8 cellular contexts compared by ENCODE assay signal in the genomic region with DNA sequence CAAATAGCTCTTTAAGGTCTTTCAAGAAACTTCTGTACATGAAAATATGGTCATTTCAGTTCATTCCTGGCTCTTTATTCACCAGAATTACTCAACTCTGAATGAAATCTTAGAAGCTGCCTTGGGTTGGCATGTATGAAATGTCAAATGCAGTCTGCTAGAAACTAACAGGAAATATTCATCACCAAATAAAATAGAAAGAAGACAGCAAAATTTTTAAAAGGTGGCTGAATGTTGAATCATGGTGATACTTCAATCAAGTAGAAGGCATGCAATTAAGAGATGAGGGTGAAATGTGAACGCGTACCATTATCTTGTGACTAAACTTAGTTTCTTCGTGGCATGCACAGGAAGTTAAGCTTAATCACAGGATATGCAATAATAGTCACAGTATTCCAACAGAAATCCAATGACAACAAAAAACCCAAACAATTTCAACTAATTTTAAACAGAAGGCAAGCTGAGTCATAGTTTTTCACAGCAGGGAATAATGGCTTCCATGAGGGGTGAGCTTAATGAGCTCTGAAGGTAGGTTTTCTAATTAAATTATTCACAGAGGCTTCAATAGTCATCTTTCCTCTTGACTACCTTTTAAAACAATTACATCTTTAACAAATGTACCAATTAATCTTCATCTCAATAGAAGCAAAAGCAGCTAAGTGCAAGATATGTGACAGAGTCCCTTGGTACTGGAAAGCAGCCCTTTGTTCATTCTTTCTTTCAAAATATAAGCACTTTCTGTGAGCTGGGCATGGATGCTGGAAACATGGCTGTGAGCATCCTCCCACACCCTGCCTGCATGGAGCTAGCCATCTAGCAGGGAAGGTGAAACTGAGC. TPM values are rescaled to one million over a fixed set of nuclear protein-coding genes. Genes with fewer than 3 reads are reported as not detected.
A peak's percentile ranks its signal among the peaks of the same experiment; 100 is the strongest.
DNase-seq lines count a peak whose midpoint lies in the region; ATAC-seq and TF ChIP-seq lines count a peak whose summit lies in the region.
"Had no signal": no experiment of that assay in that cellular context is flagged by ENCODE, and none has a peak within 500 bp of the region (broad histone marks: within the 10 kb centered on the region; RNA-seq: fewer than 3 reads in every experiment).

No MANE protein-coding gene starts in this region.

- no peak for ATAC-seq in activated CD8-positive, alpha-beta memory T cell treated with anti-CD3 and anti-CD28 coated beads, Interleukin-2, amount 10 ng/mL, durations not matched to agents 7 days and 5 days
- no peak for ATAC-seq in HG03108 (IDR thresholded peaks at IDR 0.05; ENCODE audit: unreplicated experiment)

- H3K36me3 ChIP-seq in HEK293 (ENCODE audit: control insufficient read depth in 2 of 2, insufficient read depth in 1 of 2, low read length in 2 of 2), result no peaks in the 10 kb centered on the region
- no peaks in the 10 kb centered on the region for H3K36me3 ChIP-seq in skeletal muscle tissue (ENCODE audit: control insufficient read depth in 3 of 3, insufficient read depth in 3 of 3, low read length in 3 of 3)
- H3K36me3 ChIP-seq: neutrophil had no signal

- CTCF ChIA-PET in HEK293 (lab: Yijun Ruan, JAX), result no interaction called here
- CTCF ChIA-PET in activated CD8-positive, alpha-beta memory T cell treated with anti-CD3 and anti-CD28 coated beads, Interleukin-2, amount 10 ng/mL, durations not matched to agents 7 days and 5 days (lab: Charles Lee), result no interaction called here

- no peak overlapping the region for H3K4me3 Mint-ChIP-seq in activated CD8-positive, alpha-beta memory T cell treated with anti-CD3 and anti-CD28 coated beads, Interleukin-2, amount 10 ng/mL, durations not matched to agents 7 days and 5 days

- no peaks in the 10 kb centered on the region for H3K9me3 ChIP-seq in HEK293 (ENCODE audit: control insufficient read depth, insufficient read depth, low read depth, low read length)
- H3K9me3 ChIP-seq in skeletal muscle tissue (ENCODE audit: control insufficient read depth in 3 of 3, low read length in 3 of 3), result no peaks in the 10 kb centered on the region
- H3K9me3 ChIP-seq: neutrophil had no signal

- TF ChIP-seq CTCF in HEK293 (tag by site-specific recombination; IDR thresholded peaks at IDR 0.05) (no peak), fibroblast of mammary gland (conservative IDR thresholded peaks at IDR 0.05; ENCODE audit: control insufficient read depth, insufficient read depth, low read depth, low read length) (no peak)

- no peaks in the 10 kb centered on the region for H3K27me3 Mint-ChIP-seq in activated CD8-positive, alpha-beta memory T cell treated with anti-CD3 and anti-CD28 coated beads, Interleukin-2, amount 10 ng/mL, durations not matched to agents 7 days and 5 days

- peaks cover 3% of the 10 kb centered on the region; the same call in 1 of the 2 replicates for H3K4me1 ChIP-seq in HEK293 (ENCODE audit: control insufficient read depth, insufficient read depth, low read length)
- H3K4me1 ChIP-seq in skeletal muscle tissue (ENCODE audit: control insufficient read depth in 3 of 3, insufficient read depth in 3 of 3, low read length in 3 of 3), result peaks cover 0 to 4% (median 2%) of the 10 kb centered on the region in 3 donors

- peak; percentile 97 for DNase-seq in RKO (ENCODE audit: low spot score)
- DNase-seq in fibroblast of mammary gland (ENCODE audit: low read depth), result peak; percentile 89
- DNase-seq in activated CD8-positive, alpha-beta memory T cell treated with anti-CD3 and anti-CD28 coated beads, Interleukin-2, amount 10 ng/mL, durations not matched to agents 7 days and 5 days, result no peak
- no peak for DNase-seq in globus pallidus (ENCODE audit: low spot score)

- no peaks in the 10 kb centered on the region for H3K9me3 Mint-ChIP-seq in activated CD8-positive, alpha-beta memory T cell treated with anti-CD3 and anti-CD28 coated beads, Interleukin-2, amount 10 ng/mL, durations not matched to agents 7 days and 5 days (ENCODE audit: low read depth)

- H3K27ac Mint-ChIP-seq in activated CD8-positive, alpha-beta memory T cell treated with anti-CD3 and anti-CD28 coated beads, Interleukin-2, amount 10 ng/mL, durations not matched to agents 7 days and 5 days, result no peak overlapping the region

- peaks cover 7% of the 10 kb centered on the region for H3K4me1 Mint-ChIP-seq in activated CD8-positive, alpha-beta memory T cell treated with anti-CD3 and anti-CD28 coated beads, Interleukin-2, amount 10 ng/mL, durations not matched to agents 7 days and 5 days

- H3K9ac ChIP-seq in skeletal muscle tissue (ENCODE audit: low read depth in 1 of 3, low read length in 3 of 3), result no peak overlapping the region

- POLR2A ChIA-PET in HEK293 (lab: Yijun Ruan, JAX), result no interaction called here

- H3K36me3 Mint-ChIP-seq in activated CD8-positive, alpha-beta memory T cell treated with anti-CD3 and anti-CD28 coated beads, Interleukin-2, amount 10 ng/mL, durations not matched to agents 7 days and 5 days, result peaks cover 9% of the 10 kb centered on the region

- H3K4me3 ChIP-seq in HEK293 (ENCODE audit: low read depth, low read length) (no peak overlapping the region), fibroblast of mammary gland (ENCODE audit: control insufficient read depth, low read depth, low read length) (peak overlapping the region; percentile 23), skeletal muscle tissue (ENCODE audit: low read length in 3 of 3) (no peak overlapping the region)

- no peaks in the 10 kb centered on the region for H3K27me3 ChIP-seq in skeletal muscle tissue (ENCODE audit: control insufficient read depth in 3 of 3, insufficient read depth in 3 of 3, low read length in 3 of 3)
- H3K27me3 ChIP-seq: neutrophil had no signal

- H3K27ac ChIP-seq in HEK293 (ENCODE audit: extremely low read depth, low read depth, low read length), result no peak overlapping the region
- H3K27ac ChIP-seq in skeletal muscle tissue (ENCODE audit: low read depth, low read length), result peak overlapping the region; percentile 34
- H3K27ac ChIP-seq: neutrophil had no signal

TF ChIP-seq in HEK293, 187 proteins besides CTCF, POLR2A, EP300 and RAD21 (continues in another document):
- TF ChIP-seq, protein P1, sequence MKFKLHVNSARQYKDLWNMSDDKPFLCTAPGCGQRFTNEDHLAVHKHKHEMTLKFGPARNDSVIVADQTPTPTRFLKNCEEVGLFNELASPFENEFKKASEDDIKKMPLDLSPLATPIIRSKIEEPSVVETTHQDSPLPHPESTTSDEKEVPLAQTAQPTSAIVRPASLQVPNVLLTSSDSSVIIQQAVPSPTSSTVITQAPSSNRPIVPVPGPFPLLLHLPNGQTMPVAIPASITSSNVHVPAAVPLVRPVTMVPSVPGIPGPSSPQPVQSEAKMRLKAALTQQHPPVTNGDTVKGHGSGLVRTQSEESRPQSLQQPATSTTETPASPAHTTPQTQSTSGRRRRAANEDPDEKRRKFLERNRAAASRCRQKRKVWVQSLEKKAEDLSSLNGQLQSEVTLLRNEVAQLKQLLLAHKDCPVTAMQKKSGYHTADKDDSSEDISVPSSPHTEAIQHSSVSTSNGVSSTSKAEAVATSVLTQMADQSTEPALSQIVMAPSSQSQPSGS (tag by site-specific recombination; IDR thresholded peaks at IDR 0.05; ENCODE audit: low read depth), result no peak
- TF ChIP-seq KLF10 (tag by site-specific recombination; IDR thresholded peaks at IDR 0.05), result 0 out of 2 replicates have a peak, but pooled peaks have one; percentile 26
- no peak for TF ChIP-seq REPIN1 (tag by site-specific recombination; IDR thresholded peaks at IDR 0.05; ENCODE audit: low read depth)
- TF ChIP-seq ZNF350 (tag by site-specific recombination; IDR thresholded peaks at IDR 0.05), result no peak
- TF ChIP-seq ZNF629 (tag by site-specific recombination; IDR thresholded peaks at IDR 0.05), result peak; percentile 79
- no peak for TF ChIP-seq SCRT2 (tag by site-specific recombination; IDR thresholded peaks at IDR 0.05)
- TF ChIP-seq ZNF548 (tag by site-specific recombination; IDR thresholded peaks at IDR 0.05), result no peak
- 0 out of 2 replicates have a peak, but pooled peaks have one; percentile 24 for TF ChIP-seq IKZF3 (tag by site-specific recombination; IDR thresholded peaks at IDR 0.05)
- TF ChIP-seq OVOL3 (tag by site-specific recombination; IDR thresholded peaks at IDR 0.05), result no peak
- TF ChIP-seq ZNF76 (tag by site-specific recombination; IDR thresholded peaks at IDR 0.05; ENCODE audit: borderline replicate concordance, low read depth), result no peak
- TF ChIP-seq ZEB2 (tag by site-specific recombination; IDR thresholded peaks at IDR 0.05), result peak; percentile 47; the same call in 1 of the 2 replicates
- TF ChIP-seq ZSCAN30 (tag by site-specific recombination; IDR thresholded peaks at IDR 0.05), result no peak
- TF ChIP-seq MZF1 (tag by site-specific recombination; IDR thresholded peaks at IDR 0.05; ENCODE audit: borderline replicate concordance), result no peak
- TF ChIP-seq, protein P2, sequence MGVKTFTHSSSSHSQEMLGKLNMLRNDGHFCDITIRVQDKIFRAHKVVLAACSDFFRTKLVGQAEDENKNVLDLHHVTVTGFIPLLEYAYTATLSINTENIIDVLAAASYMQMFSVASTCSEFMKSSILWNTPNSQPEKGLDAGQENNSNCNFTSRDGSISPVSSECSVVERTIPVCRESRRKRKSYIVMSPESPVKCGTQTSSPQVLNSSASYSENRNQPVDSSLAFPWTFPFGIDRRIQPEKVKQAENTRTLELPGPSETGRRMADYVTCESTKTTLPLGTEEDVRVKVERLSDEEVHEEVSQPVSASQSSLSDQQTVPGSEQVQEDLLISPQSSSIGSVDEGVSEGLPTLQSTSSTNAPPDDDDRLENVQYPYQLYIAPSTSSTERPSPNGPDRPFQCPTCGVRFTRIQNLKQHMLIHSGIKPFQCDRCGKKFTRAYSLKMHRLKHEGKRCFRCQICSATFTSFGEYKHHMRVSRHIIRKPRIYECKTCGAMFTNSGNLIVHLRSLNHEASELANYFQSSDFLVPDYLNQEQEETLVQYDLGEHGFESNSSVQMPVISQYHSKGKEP (tag by site-specific recombination; IDR thresholded peaks at IDR 0.05), result peak; percentile 72
- no peak for TF ChIP-seq SP2 (tag by site-specific recombination; IDR thresholded peaks at IDR 0.05)
- 0 out of 2 replicates have a peak, but pooled peaks have one; percentile 35 for TF ChIP-seq ZBTB17 (tag by site-specific recombination; IDR thresholded peaks at IDR 0.05)

RNA-seq across cellular contexts. Expression of gene SCFD2, which starts 44.5 kb away (rescaled TPM):
- total RNA-seq in skeletal muscle tissue, result 16.2 TPM
- 10 to 100 TPM; 28.3 to 30.9 TPM for total RNA-seq in activated CD8-positive, alpha-beta memory T cell treated with anti-CD3 and anti-CD28 coated beads, Interleukin-2, amount 10 ng/mL, durations not matched to agents 7 days and 5 days

RNA-seq across cellular contexts. Expression of gene FIP1L1, which starts 56.1 kb away (rescaled TPM):
- 56.4 TPM for total RNA-seq in skeletal muscle tissue
- 10 to 100 TPM; 79.5 to 80.6 TPM for total RNA-seq in activated CD8-positive, alpha-beta memory T cell treated with anti-CD3 and anti-CD28 coated beads, Interleukin-2, amount 10 ng/mL, durations not matched to agents 7 days and 5 days

Comparison
In these comparisons a context has a peak if more than half of its experiments do, and no peak if none do; other contexts are left out.
1. DNase-seq: peak in RKO (single experiment) and fibroblast of mammary gland (single experiment); none in activated CD8-positive, alpha-beta memory T cell treated with anti-CD3 and anti-CD28 coated beads, Interleukin-2, amount 10 ng/mL, durations not matched to agents 7 days and 5 days (single experiment) and globus pallidus (single experiment).